ENCODE assay signal across 8 cellular contexts in the genomic region with DNA sequence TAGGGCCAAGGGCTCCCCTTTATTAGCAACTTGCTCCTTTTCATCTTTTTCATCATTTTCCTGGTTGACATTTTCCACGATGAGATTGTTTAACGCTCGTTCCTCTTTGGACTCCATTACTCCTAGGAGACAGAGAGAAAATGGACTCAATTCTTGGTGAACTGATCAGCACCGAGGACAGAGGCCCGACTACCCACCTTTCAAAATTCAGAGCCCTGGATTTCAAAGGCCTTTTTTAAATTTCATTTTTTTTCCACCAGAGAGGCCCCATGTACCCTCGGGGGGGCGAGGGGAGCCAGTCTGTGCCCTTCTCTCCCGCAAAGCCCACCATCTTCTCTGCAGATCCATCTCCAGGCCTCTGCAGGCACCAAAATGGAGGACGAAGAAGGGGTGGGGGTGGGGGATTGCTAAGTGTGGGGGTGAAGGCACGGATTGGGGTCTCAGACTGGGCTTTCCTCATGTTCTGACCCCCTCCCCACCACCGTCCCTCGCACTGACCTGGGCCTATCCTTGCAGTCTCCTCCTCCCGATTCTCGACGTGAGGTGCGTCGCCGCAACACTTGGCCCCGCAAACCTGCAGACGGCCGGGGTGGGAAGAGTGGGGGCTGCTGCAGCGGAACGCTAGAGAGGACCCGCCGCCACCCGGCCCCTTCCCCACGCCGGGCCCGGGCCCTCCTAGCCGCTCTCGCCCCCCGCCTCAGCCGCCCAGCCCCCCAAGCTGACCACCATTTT. TPM values are rescaled to one million over a fixed set of nuclear protein-coding genes. Genes with fewer than 3 reads are reported as not detected.
DNase-seq lines count a peak whose midpoint lies in the region; ATAC-seq and TF ChIP-seq lines count a peak whose summit lies in the region.

No MANE protein-coding gene starts in this region.

- no peaks in the 10 kb centered on the region for H3K36me3 ChIP-seq in CD8-positive, alpha-beta T cell (ENCODE audit: insufficient read depth, low read length)
- no peaks in the 10 kb centered on the region for H3K36me3 ChIP-seq in HUES64 (ENCODE audit: insufficient read depth, low read length)

- no peak for ATAC-seq in CD8-positive, alpha-beta T cell
- ATAC-seq in naive thymus-derived CD8-positive, alpha-beta T cell, result peak; percentile 12 to 13
- ATAC-seq in HG03045 (IDR thresholded peaks at IDR 0.05; ENCODE audit: unreplicated experiment), result no peak

- intact Hi-C loops in CD8-positive, alpha-beta T cell (cut with DNase I, micrococcal nuclease), result loop anchor here (1.0 to 10.0 kb wide), 5 partner anchors 53 to 377 kb away; a partner anchor contains a TSS

- H3K27ac ChIP-seq in CD8-positive, alpha-beta T cell (ENCODE audit: low read depth, low read length), result peak overlapping the region; percentile 91
- H3K27ac ChIP-seq in HUES64 (ENCODE audit: low read depth, low read length) (peak overlapping the region; percentile 78; the same call in 1 of the 2 replicates), coronary artery (no peak overlapping the region)

- peaks cover 8% of the 10 kb centered on the region for H3K4me1 Mint-ChIP-seq in CD8-positive, alpha-beta T cell (ENCODE audit: low read depth)
- peaks cover 3 to 11% (median 5%) of the 10 kb centered on the region in 4 donors for H3K4me1 Mint-ChIP-seq in naive thymus-derived CD8-positive, alpha-beta T cell

- no peaks in the 10 kb centered on the region for H3K4me1 ChIP-seq in CD8-positive, alpha-beta T cell (ENCODE audit: insufficient read depth, low read length)
- H3K4me1 ChIP-seq in HUES64 (ENCODE audit: insufficient read depth, low read length), result no peaks in the 10 kb centered on the region

- no peaks in the 10 kb centered on the region for H3K9me3 Mint-ChIP-seq in CD8-positive, alpha-beta T cell
- H3K9me3 Mint-ChIP-seq in naive thymus-derived CD8-positive, alpha-beta T cell, result peaks cover 0 to 1% (median 0%) of the 10 kb centered on the region in 9 donors

- WGBS in HUES64, result 17% methylated on average over 25 of the region's 33 CpGs

- H3K4me3 Mint-ChIP-seq in CD8-positive, alpha-beta T cell, result peak overlapping the region; percentile 85
- H3K4me3 Mint-ChIP-seq in naive thymus-derived CD8-positive, alpha-beta T cell, result peak overlapping the region; percentile 31 to 84 (median 72)

- no peaks in the 10 kb centered on the region for H3K9me3 ChIP-seq in CD8-positive, alpha-beta T cell (ENCODE audit: low read length)
- no peaks in the 10 kb centered on the region for H3K9me3 ChIP-seq in HUES64 (ENCODE audit: insufficient read depth, low read depth, low read length)

- H3K36me3 Mint-ChIP-seq in CD8-positive, alpha-beta T cell, result peaks cover 8% of the 10 kb centered on the region
- peaks cover 5 to 12% (median 5%) of the 10 kb centered on the region in 3 donors for H3K36me3 Mint-ChIP-seq in naive thymus-derived CD8-positive, alpha-beta T cell

- peak overlapping the region; percentile 84 for H3K4me3 ChIP-seq in CD8-positive, alpha-beta T cell (ENCODE audit: low read depth, low read length)
- H3K4me3 ChIP-seq in HUES64 (ENCODE audit: low read length) (peak overlapping the region; percentile 85), coronary artery (peak overlapping the region; percentile 66)

- no peak overlapping the region for H3K27ac Mint-ChIP-seq in CD8-positive, alpha-beta T cell
- peak overlapping the region in 5 of 10 donors; percentile 16 to 92 (median 40) for H3K27ac Mint-ChIP-seq in naive thymus-derived CD8-positive, alpha-beta T cell

- POLR2A ChIA-PET in CD8-positive, alpha-beta T cell (lab: Charles Lee), result no interaction called here
- POLR2A ChIA-PET in naive thymus-derived CD8-positive, alpha-beta T cell (lab: Charles Lee), result no interaction called here

- DNase-seq in CD8-positive, alpha-beta T cell, result no peak
- DNase-seq in coronary artery (ENCODE audit: low spot score) (no peak), DMS 273 (lab: John Stamatoyannopoulos, UW; ENCODE audit: unreplicated experiment) (no peak), EL (no peak), NCI-H187 treated with DMSO at 0.1 percent for 48 hours (lab: John Stamatoyannopoulos, UW) (no peak)
- DNase-seq in naive thymus-derived CD8-positive, alpha-beta T cell, result peak in 7 of 10 donors; percentile 2 to 28 (median 6)

- TF ChIP-seq CTCF in CD8-positive, alpha-beta T cell (IDR thresholded peaks at IDR 0.05), result no peak
- TF ChIP-seq CTCF in coronary artery (IDR thresholded peaks at IDR 0.05), result no peak

- no peaks in the 10 kb centered on the region for H3K27me3 Mint-ChIP-seq in CD8-positive, alpha-beta T cell (ENCODE audit: low read depth)
- no peaks in the 10 kb centered on the region for H3K27me3 Mint-ChIP-seq in naive thymus-derived CD8-positive, alpha-beta T cell

- peak overlapping the region; percentile 76 for H3K9ac ChIP-seq in HUES64 (ENCODE audit: low read depth, low read length)

- H3K27me3 ChIP-seq in CD8-positive, alpha-beta T cell (ENCODE audit: insufficient read depth, low read length), result no peaks in the 10 kb centered on the region
- no peaks in the 10 kb centered on the region for H3K27me3 ChIP-seq in HUES64 (ENCODE audit: insufficient read depth, low read length)

- CTCF ChIA-PET in CD8-positive, alpha-beta T cell (lab: Charles Lee), result no interaction called here

RNA-seq across cellular contexts. Expression of a gene that starts 0.8 kb away (rescaled TPM):
- total RNA-seq in CD8-positive, alpha-beta T cell, result 10 to 100 TPM; 57.6 to 59.3 TPM
- 39.9 TPM for polyA plus RNA-seq in HUES64 (2013, experiment 1 of 2)
- 37.5 TPM for polyA plus RNA-seq in HUES64 (2013, experiment 2 of 2)
- total RNA-seq in naive thymus-derived CD8-positive, alpha-beta T cell, result 10 to 100 TPM; 30.3 to 33.8 TPM
- 10 to 100 TPM; 87.5 to 98.5 (median 92.1) TPM for polyA plus RNA-seq in naive thymus-derived CD8-positive, alpha-beta T cell

RNA-seq across cellular contexts. Expression of a gene that starts 20.0 kb away (rescaled TPM):
- total RNA-seq in CD8-positive, alpha-beta T cell, result not detected
- polyA plus RNA-seq in HUES64 (2013, experiment 1 of 2), result 11.6 TPM
- 23.7 TPM for polyA plus RNA-seq in HUES64 (2013, experiment 2 of 2)
- not detected for total RNA-seq in naive thymus-derived CD8-positive, alpha-beta T cell
- polyA plus RNA-seq in naive thymus-derived CD8-positive, alpha-beta T cell, result not detected

RNA-seq across cellular contexts. Expression of a gene that starts 33.5 kb away (rescaled TPM):
- not detected for total RNA-seq in CD8-positive, alpha-beta T cell
- polyA plus RNA-seq in HUES64 (2013, experiment 1 of 2), result not detected
- not detected for polyA plus RNA-seq in HUES64 (2013, experiment 2 of 2)
- total RNA-seq in naive thymus-derived CD8-positive, alpha-beta T cell, result not detected
- polyA plus RNA-seq in naive thymus-derived CD8-positive, alpha-beta T cell, result not detected

RNA-seq across cellular contexts. Expression of a gene that starts 46.3 kb away (rescaled TPM):
- 1 to 10 TPM in 1 of 2 experiments, under 1 TPM in 1; 0.69 to 1.0 TPM for total RNA-seq in CD8-positive, alpha-beta T cell
- polyA plus RNA-seq in HUES64 (2013, experiment 1 of 2), result 66.1 TPM
- 99.9 TPM for polyA plus RNA-seq in HUES64 (2013, experiment 2 of 2)
- 1 to 10 TPM; 1.3 to 2.0 TPM for total RNA-seq in naive thymus-derived CD8-positive, alpha-beta T cell
- 1 to 10 TPM; 3.3 to 5.2 (median 3.5) TPM for polyA plus RNA-seq in naive thymus-derived CD8-positive, alpha-beta T cell

RNA-seq across cellular contexts. Expression of a gene that starts 55.1 kb away (rescaled TPM):
- total RNA-seq in CD8-positive, alpha-beta T cell, result 10 to 100 TPM; 11.3 to 11.8 TPM
- polyA plus RNA-seq in HUES64 (2013, experiment 1 of 2), result 98.2 TPM
- polyA plus RNA-seq in HUES64 (2013, experiment 2 of 2), result 114 TPM
- 10 to 100 TPM; 25.2 to 26.8 TPM for total RNA-seq in naive thymus-derived CD8-positive, alpha-beta T cell
- 10 to 100 TPM; 66.4 to 71.4 (median 69.3) TPM for polyA plus RNA-seq in naive thymus-derived CD8-positive, alpha-beta T cell

Comparison
In these comparisons a context has a peak if more than half of its experiments do, and no peak if none do; other contexts are left out.
1. ATAC-seq: peak in naive thymus-derived CD8-positive, alpha-beta T cell (2 of 2); none in CD8-positive, alpha-beta T cell (single experiment) and HG03045 (single experiment).
2. DNase-seq: peak in naive thymus-derived CD8-positive, alpha-beta T cell (7 of 10); none in CD8-positive, alpha-beta T cell (0 of 7), coronary artery (single experiment), DMS 273 (single experiment), EL (single experiment) and NCI-H187 treated with DMSO at 0.1 percent for 48 hours (single experiment).
3. H3K27ac ChIP-seq: peak in CD8-positive, alpha-beta T cell (single experiment) and HUES64 (single experiment); none in coronary artery (0 of 2).
4. Peak in every context shown above with its lines, with median percentiles within 50 percentile points of each other: H3K4me3 ChIP-seq.